Comparison of ENCODE assay signal across 7 cellular contexts in genomic region chr11:124740277-124740882, GRCh38. TPM values are rescaled to one million over a fixed set of nuclear protein-coding genes. Genes with fewer than 3 reads are reported as not detected.
DNase-seq lines count a peak whose midpoint lies in the region; ATAC-seq, FAIRE-seq and TF ChIP-seq lines count a peak whose summit lies in the region.

No MANE protein-coding gene starts in this region.

- peaks cover 0 to 9% (median 0%) of the 10 kb centered on the region in 4 donors for H3K27me3 ChIP-seq in pancreas

- no peak for FAIRE-seq in pancreas (lab: Jason Lieb, UNC)

- H3K4me3 ChIP-seq in fibroblast of mammary gland (ENCODE audit: control insufficient read depth, low read depth, low read length) (peak overlapping the region; percentile 64), pancreas (peak overlapping the region; percentile 0 to 58 (median 33))

- peak; percentile 41 for TF ChIP-seq CTCF in fibroblast of mammary gland (conservative IDR thresholded peaks at IDR 0.05; ENCODE audit: control insufficient read depth, insufficient read depth, low read depth, low read length)
- TF ChIP-seq CTCF in pancreas (IDR thresholded peaks at IDR 0.05), result peak in 2 of 4 donors; percentile 11 to 22

- 6 to 9% methylated on average over 36 to 37 of the region's 37 CpGs for WGBS in pancreas, 2 donors

- H3K36me3 ChIP-seq in pancreas, result no peaks in the 10 kb centered on the region

- intact Hi-C loops in pancreas (cut with DNase I), result loop anchor here in 1 of 3 donors (10.0 kb wide), 1 partner anchor 66 kb away; the partner anchor contains the start of genes SIAE and SPA17

- H3K27ac ChIP-seq in pancreas, result no peak overlapping the region

- no peaks in the 10 kb centered on the region for H3K9me3 ChIP-seq in pancreas

- peaks cover 0 to 14% (median 0%) of the 10 kb centered on the region in 3 donors for H3K4me1 ChIP-seq in pancreas

- ATAC-seq in GM18508 (IDR thresholded peaks at IDR 0.05; ENCODE audit: insufficient read depth, unreplicated experiment), result peak; percentile 36
- ATAC-seq in HG02763 (IDR thresholded peaks at IDR 0.05; ENCODE audit: unreplicated experiment), result peak; percentile 36
- peak; percentile 11 to 43 (median 24) for ATAC-seq in pancreas

- peak; percentile 38 to 62 for DNase-seq in NCI-H524 (lab: John Stamatoyannopoulos, UW)
- peak; percentile 56 for DNase-seq in activated CD8-positive, alpha-beta memory T cell treated with anti-CD3 and anti-CD28 coated beads, Interleukin-2, amount 50 U/mL, for 4 hours
- DNase-seq in fibroblast of mammary gland (ENCODE audit: low read depth), result peak; percentile 19
- peak in 4 of 6 donors; percentile 7 to 63 (median 34) for DNase-seq in pancreas
- DNase-seq in globus pallidus (ENCODE audit: low spot score), result no peak

RNA-seq across cellular contexts. Expression of gene NRGN, which starts 0.6 kb away (rescaled TPM):
- 1 to 10 TPM in 3 of 6 donors, under 1 TPM in 2, not detected in 1; 0.24 to 1.9 (median 1.2) TPM for total RNA-seq in pancreas
- 1 to 10 TPM; 2.7 to 3.7 TPM for polyA plus RNA-seq in pancreas

RNA-seq across cellular contexts. Expression of gene VSIG2, which starts 11.7 kb away (rescaled TPM):
- 1 to 10 TPM in 3 of 6 donors, under 1 TPM in 3; 0.18 to 2.1 (median 1.0) TPM for total RNA-seq in pancreas
- 1 to 10 TPM; 1.1 to 4.5 TPM for polyA plus RNA-seq in pancreas

RNA-seq across cellular contexts. Expression of gene ESAM, which starts 21.7 kb away (rescaled TPM):
- total RNA-seq in pancreas, result 1 to 10 TPM; 5.0 to 10.0 (median 6.5) TPM
- polyA plus RNA-seq in pancreas, result 10 to 100 TPM in 1 of 2 donors, 1 to 10 TPM in 1; 9.4 to 27.1 TPM

RNA-seq across cellular contexts. Expression of gene MSANTD2, which starts 59.8 kb away (rescaled TPM):
- 10 to 100 TPM in 1 of 6 donors, 1 to 10 TPM in 5; 4.6 to 11.0 (median 5.9) TPM for total RNA-seq in pancreas
- 10 to 100 TPM; 11.7 to 23.3 TPM for polyA plus RNA-seq in pancreas
